Comparison of ENCODE assay signal across 6 cellular contexts in genomic region chr16:69291657-69292056, GRCh38. TPM values are rescaled to one million over a fixed set of nuclear protein-coding genes. Genes with fewer than 3 reads are reported as not detected.
"Had no signal": no experiment of that assay in that cellular context is flagged by ENCODE, and none has a peak within 500 bp of the region (broad histone marks: within the 10 kb centered on the region; RNA-seq: fewer than 3 reads in every experiment).

No MANE protein-coding gene starts in this region.

RNA-seq across cellular contexts. Expression of gene TMED6, which starts 59.9 kb away (rescaled TPM):
- total RNA-seq: PC-3, Right ventricle myocardium inferior, Right ventricle myocardium superior, RPMI7951, SJCRH30, SK-MEL-5 had no signal
